ENCODE assay signal across 20 cellular contexts in the genomic region with DNA sequence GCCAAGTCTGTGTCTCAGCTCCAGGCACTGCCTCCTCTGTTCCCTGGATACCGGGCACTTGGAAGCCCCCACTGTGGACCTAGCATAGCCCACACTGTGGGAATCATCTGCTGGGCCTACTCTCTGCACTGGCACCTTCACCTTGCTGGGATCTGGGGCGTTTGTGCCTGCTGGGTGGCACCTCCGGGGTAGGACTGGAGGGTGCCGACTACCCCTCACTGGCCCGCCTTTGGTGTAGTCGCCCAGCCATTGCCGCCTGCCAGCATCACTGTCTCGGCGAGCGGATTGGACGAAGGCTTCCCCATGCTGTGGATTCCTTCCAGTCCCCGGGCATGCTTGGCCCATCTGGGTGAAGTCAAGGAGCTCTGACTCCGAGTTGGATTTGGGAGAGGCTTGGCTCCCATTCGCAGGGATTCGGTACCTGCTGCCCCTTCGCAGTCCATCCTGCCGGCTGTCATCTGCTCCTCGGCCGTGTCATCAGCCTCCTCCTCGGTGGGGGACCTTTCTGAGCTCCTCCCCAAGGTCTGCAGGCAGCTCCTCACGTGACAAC.
"Had no signal": no experiment of that assay in that cellular context is flagged by ENCODE, and none has a peak within 500 bp of the region (broad histone marks: within the 10 kb centered on the region; RNA-seq: fewer than 3 reads in every experiment).

No MANE protein-coding gene starts in this region.

- H3K27me3 Mint-ChIP-seq: naive thymus-derived CD8-positive, alpha-beta T cell had no signal

- H3K27me3 ChIP-seq: brain microvascular endothelial cell, right atrium auricular region had no signal

- H3K36me3 ChIP-seq: brain microvascular endothelial cell, heart left ventricle, right atrium auricular region, suprapubic skin had no signal

- H3K4me1 Mint-ChIP-seq: immature natural killer cell; naive thymus-derived CD8-positive, alpha-beta T cell had no signal

- H3K4me3 Mint-ChIP-seq: immature natural killer cell; naive thymus-derived CD8-positive, alpha-beta T cell; type B pancreatic cell had no signal

- H3K27ac Mint-ChIP-seq: activated naive CD4-positive, alpha-beta T cell treated with anti-CD3 and anti-CD28 coated beads, Interleukin-2, amount 50 U/mL, for 72 hours; activated T-helper 2 cell treated with anti-CD3 and anti-CD28 coated beads, Interferon-gamma antibody, Interleukin-2, Interleukin-4, amounts not matched to agents 10 μg/mL and 5 μg/mL and 100 μg/mL, durations not matched to agents 14 hours and 24 hours and 36 hours; progenitor cell of endocrine pancreas; type B pancreatic cell had no signal

- H3K9me3 Mint-ChIP-seq: activated naive CD4-positive, alpha-beta T cell treated with anti-CD3 and anti-CD28 coated beads, Interleukin-2, amount 50 U/mL, for 72 hours; activated T-helper 2 cell treated with anti-CD3 and anti-CD28 coated beads, Interferon-gamma antibody, Interleukin-2, Interleukin-4, amounts not matched to agents 10 μg/mL and 5 μg/mL and 100 μg/mL, durations not matched to agents 14 hours and 24 hours and 36 hours; immature natural killer cell; naive thymus-derived CD8-positive, alpha-beta T cell; type B pancreatic cell had no signal

- ATAC-seq: activated naive CD4-positive, alpha-beta T cell treated with anti-CD3 and anti-CD28 coated beads, Interleukin-2, amount 50 U/mL, for 72 hours; heart left ventricle; naive thymus-derived CD8-positive, alpha-beta T cell; stimulated activated naive CD8-positive, alpha-beta T cell treated with anti-CD3 and anti-CD28 coated beads, Interleukin-15, Interleukin-2, amounts not matched to agents 100 U/mL and 50 U/mL, for 24 hours had no signal

- H3K4me1 ChIP-seq: heart left ventricle, right atrium auricular region, suprapubic skin had no signal

- H3K36me3 Mint-ChIP-seq: activated naive CD4-positive, alpha-beta T cell treated with anti-CD3 and anti-CD28 coated beads, Interleukin-2, amount 50 U/mL, for 72 hours; immature natural killer cell; naive thymus-derived CD8-positive, alpha-beta T cell; type B pancreatic cell had no signal

- H3K9me3 ChIP-seq: heart left ventricle, right atrium auricular region, suprapubic skin had no signal

- H3K27ac ChIP-seq: brain microvascular endothelial cell, epithelial cell of prostate, heart left ventricle, right atrium auricular region, suprapubic skin had no signal

- DNase-seq: activated CD4-positive, alpha-beta T cell treated with anti-CD3 and anti-CD28 coated beads, Interleukin-2, amount 50 U/mL, for 1 hour; activated T-cell treated with anti-CD3 and anti-CD28 coated beads, Interleukin-2, amount 50 U/mL, for 1 hour; brain microvascular endothelial cell; cerebellar nuclear complex; dermis blood vessel endothelial cell; foreskin melanocyte; immature natural killer cell; naive thymus-derived CD8-positive, alpha-beta T cell; nucleus accumbens; stimulated activated naive CD8-positive, alpha-beta T cell treated with anti-CD3 and anti-CD28 coated beads, Interleukin-15, Interleukin-2, amounts not matched to agents 100 U/mL and 50 U/mL, for 24 hours; T-helper 2 cell had no signal

- H3K4me3 ChIP-seq: heart left ventricle, right atrium auricular region, smooth muscle cell, suprapubic skin had no signal
